8 cellular contexts compared by ENCODE assay signal in genomic region chr12:56188786-56189335, GRCh38. TPM values are rescaled to one million over a fixed set of nuclear protein-coding genes. Genes with fewer than 3 reads are reported as not detected.
A peak's percentile ranks its signal among the peaks of the same experiment; 100 is the strongest.
DNase-seq lines count a peak whose midpoint lies in the region; ATAC-seq and TF ChIP-seq lines count a peak whose summit lies in the region.

No MANE protein-coding gene starts in this region.

- H3K9me3 ChIP-seq in MG63 = no peaks in the 10 kb centered on the region

- peak; percentile 71 for DNase-seq in activated CD8-positive, alpha-beta memory T cell treated with anti-CD3 and anti-CD28 coated beads, Interleukin-2, amount 50 U/mL, for 48 hours
- no peak for DNase-seq in activated CD8-positive, alpha-beta memory T cell treated with anti-CD3 and anti-CD28 coated beads for 24 hours
- DNase-seq in MG63 (no peak), astrocyte of the cerebellum (ENCODE audit: low read depth) (no peak), iPS-NIHi7 (ENCODE audit: extremely low spot score) (peak; percentile 60)
- DNase-seq in stimulated activated CD8-positive, alpha-beta memory T cell treated with anti-CD3 and anti-CD28 coated beads, Interleukin-7, amount 100 ng/mL, for 24 hours (ENCODE audit: low read depth) = peak; percentile 15

- peak overlapping the region; percentile 81 for H3K4me3 ChIP-seq in MG63
- peak overlapping the region; percentile 81 for H3K4me3 ChIP-seq in astrocyte of the cerebellum (ENCODE audit: low read depth, low read length)

- H3K27me3 ChIP-seq in MG63 = no peaks in the 10 kb centered on the region

- peaks cover 33% of the 10 kb centered on the region for H3K36me3 ChIP-seq in MG63

- ATAC-seq in GM21786 (IDR thresholded peaks at IDR 0.05; ENCODE audit: unreplicated experiment) (no peak), HG03097 (IDR thresholded peaks at IDR 0.05; ENCODE audit: low FRiP score, unreplicated experiment) (no peak)

- no peak for TF ChIP-seq CTCF in astrocyte of the cerebellum (IDR thresholded peaks at IDR 0.05; ENCODE audit: low read depth, low read length, missing control alignments)

- in situ Hi-C loops in astrocyte of the cerebellum (cut with HindIII; ENCODE audit: low sequenced_read_pairs) = no loop called here

RNA-seq across cellular contexts. Expression of gene SMARCC2, which starts 0.4 kb away (rescaled TPM):
- total RNA-seq in MG63 (2014; rRNA removed; shearing (Covaris generic); ENCODE audit: low replicate concordance) = 10.6 and 14.8 TPM in 2 replicates

RNA-seq across cellular contexts. Expression of gene MYL6, which starts 30.7 kb away (rescaled TPM):
- total RNA-seq in MG63 (2014; rRNA removed; shearing (Covaris generic); ENCODE audit: low replicate concordance) = 1,658 and 1,845 TPM in 2 replicates

RNA-seq across cellular contexts. Expression of gene RNF41, which starts 32.9 kb away (rescaled TPM):
- total RNA-seq in MG63 (2014; rRNA removed; shearing (Covaris generic); ENCODE audit: low replicate concordance) = 51.6 and 107 TPM in 2 replicates

RNA-seq across cellular contexts. Expression of gene NABP2, which starts 35.3 kb away (rescaled TPM):
- total RNA-seq in MG63 (2014; rRNA removed; shearing (Covaris generic); ENCODE audit: low replicate concordance) = 61.0 and 115 TPM in 2 replicates

RNA-seq across cellular contexts. Expression of gene MYL6B, which starts 36.5 kb away (rescaled TPM):
- total RNA-seq in MG63 (2014; rRNA removed; shearing (Covaris generic); ENCODE audit: low replicate concordance) = 65.7 and 123 TPM in 2 replicates

Comparison
In these comparisons a context has a peak if more than half of its experiments do, and no peak if none do; other contexts are left out.
1. DNase-seq: peak in activated CD8-positive, alpha-beta memory T cell treated with anti-CD3 and anti-CD28 coated beads, Interleukin-2, amount 50 U/mL, for 48 hours (single experiment), iPS-NIHi7 (single experiment) and stimulated activated CD8-positive, alpha-beta memory T cell treated with anti-CD3 and anti-CD28 coated beads, Interleukin-7, amount 100 ng/mL, for 24 hours (single experiment); none in activated CD8-positive, alpha-beta memory T cell treated with anti-CD3 and anti-CD28 coated beads for 24 hours (single experiment), MG63 (single experiment) and astrocyte of the cerebellum (single experiment).